In the genomic region with DNA sequence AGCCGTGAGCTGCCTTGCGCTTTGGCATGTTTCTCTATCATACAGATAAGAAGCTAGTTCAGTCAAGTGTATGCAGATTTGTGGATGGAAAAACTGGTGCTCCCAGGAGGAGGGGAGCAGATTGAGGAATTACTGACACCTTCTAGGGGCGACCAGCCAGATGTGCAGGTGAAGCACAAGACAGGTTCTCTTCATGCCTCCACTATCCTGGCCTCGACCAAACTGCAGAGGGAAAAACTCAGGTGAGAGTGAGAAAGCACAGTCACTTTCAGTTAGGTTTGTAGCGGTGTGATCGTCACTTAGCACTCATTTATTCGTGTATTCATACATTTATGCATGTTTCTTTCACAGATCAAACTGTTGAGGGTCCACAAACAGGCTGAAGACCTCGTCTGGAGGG, we compare ENCODE assay signal across 8 cellular contexts. TPM values are rescaled to one million over a fixed set of nuclear protein-coding genes. Genes with fewer than 3 reads are reported as not detected.
DNase-seq lines count a peak whose midpoint lies in the region; ATAC-seq, FAIRE-seq and TF ChIP-seq lines count a peak whose summit lies in the region.

No MANE protein-coding gene starts in this region.

- H3K27ac ChIP-seq in GM12878 (ENCODE audit: control insufficient read depth, insufficient read depth) (peak overlapping the region; percentile 88), lower lobe of right lung (peak overlapping the region; percentile 99), upper lobe of left lung (peak overlapping the region; percentile 95 to 100 (median 98))

- H3K4me3 ChIP-seq in GM12878 (peak overlapping the region; percentile 83), lower lobe of right lung (peak overlapping the region; percentile 100), upper lobe of left lung (peak overlapping the region; percentile 43 to 100 (median 92))

- 26% methylated on average over 8 of the region's 8 CpGs for WGBS in GM12878 (ENCODE audit: insufficient coverage, insufficient replicate concordance, low lambda C conversion rate, missing lambda C conversion rate)
- 32 to 34% methylated on average over 8 of the region's 8 CpGs for WGBS in upper lobe of left lung, 2 donors

- H3K4me1 Mint-ChIP-seq in activated naive CD4-positive, alpha-beta T cell treated with anti-CD3 and anti-CD28 coated beads, Interleukin-2, amount 10 ng/mL, durations not matched to agents 7 days and 5 days, result peaks cover 60% of the 10 kb centered on the region

- peaks cover 45% of the 10 kb centered on the region for H3K79me2 ChIP-seq in GM12878 (ENCODE audit: control insufficient read depth, insufficient read depth, low read length)

- H3K27me3 ChIP-seq in GM12878 (replicated peaks in 1 of 2; ENCODE audit: control insufficient read depth in 2 of 2, insufficient read depth in 2 of 2, low read length in 1 of 2), result no peaks in the 10 kb centered on the region
- no peaks in the 10 kb centered on the region for H3K27me3 ChIP-seq in lower lobe of right lung (ENCODE audit: low read depth)
- H3K27me3 ChIP-seq in upper lobe of left lung, result no peaks in the 10 kb centered on the region

- no peak for ATAC-seq in GM12878
- no peak for ATAC-seq in lower lobe of right lung
- ATAC-seq in upper lobe of left lung (ENCODE audit: low FRiP score in 2 of 2), result no peak
- no peak for ATAC-seq in GM18511 (IDR thresholded peaks at IDR 0.05; ENCODE audit: unreplicated experiment)
- ATAC-seq in sciatic nerve, result no peak

- peaks cover 15% of the 10 kb centered on the region for H3K4me1 ChIP-seq in GM12878 (ENCODE audit: control insufficient read depth, insufficient read depth, low read length)
- H3K4me1 ChIP-seq in lower lobe of right lung, result peaks cover 45% of the 10 kb centered on the region
- H3K4me1 ChIP-seq in upper lobe of left lung, result peaks cover 35 to 57% (median 36%) of the 10 kb centered on the region in 4 donors

- in situ Hi-C loops in GM12878 (cut with MboI), result no loop called here

- H3K9me3 ChIP-seq in GM12878 (replicated peaks; ENCODE audit: control insufficient read depth, insufficient read depth, low read length), result no peaks in the 10 kb centered on the region
- no peaks in the 10 kb centered on the region for H3K9me3 ChIP-seq in lower lobe of right lung
- H3K9me3 ChIP-seq in upper lobe of left lung, result no peaks in the 10 kb centered on the region

- H3K36me3 Mint-ChIP-seq in activated naive CD4-positive, alpha-beta T cell treated with anti-CD3 and anti-CD28 coated beads, Interleukin-2, amount 10 ng/mL, durations not matched to agents 7 days and 5 days, result peaks cover 36% of the 10 kb centered on the region

- no peaks in the 10 kb centered on the region for H3K27me3 Mint-ChIP-seq in activated naive CD4-positive, alpha-beta T cell treated with anti-CD3 and anti-CD28 coated beads, Interleukin-2, amount 10 ng/mL, durations not matched to agents 7 days and 5 days

- POLR2A ChIA-PET in GM12878 (lab: Charles Lee), result interaction anchor here (0.8 to 2.1 kb wide), 7 partner anchors 20 to 158 kb away, joined by 3 to 16 read pairs (median 4); a partner anchor contains a TSS

- no peak for DNase-seq in activated naive CD4-positive, alpha-beta T cell treated with anti-CD3 and anti-CD28 coated beads, Interleukin-2, amount 10 ng/mL, durations not matched to agents 7 days and 5 days
- no peak for DNase-seq in activated naive CD4-positive, alpha-beta T cell treated with anti-CD3 and anti-CD28 coated beads, Interleukin-2, amount 50 U/mL, for 16 hours
- DNase-seq in GM12878 (ENCODE audit: low read depth, low spot score), result no peak
- no peak for DNase-seq in lower lobe of right lung
- no peak for DNase-seq in upper lobe of left lung
- DNase-seq in NCI-H510A (lab: John Stamatoyannopoulos, UW), result no peak
- DNase-seq in sciatic nerve (ENCODE audit: low spot score), result no peak

- H3K36me3 ChIP-seq in GM12878 (ENCODE audit: control insufficient read depth in 2 of 2, insufficient read depth in 2 of 2, low read length in 1 of 2), result no peaks in the 10 kb centered on the region; a peak in 1 of 4 replicates
- peaks cover 16% of the 10 kb centered on the region for H3K36me3 ChIP-seq in lower lobe of right lung
- peaks cover 0 to 4% (median 0%) of the 10 kb centered on the region in 4 donors for H3K36me3 ChIP-seq in upper lobe of left lung

- SMC1A ChIA-PET in GM12878 (lab: Charles Lee; ENCODE audit: uncharacterized antibody, unreplicated experiment), result interaction anchor here (0.8 to 1.8 kb wide), 4 partner anchors 14 to 37 kb away, joined by 3 to 6 read pairs (median 4); no protein-coding TSS in a partner anchor

- intact Hi-C loops in GM12878 (cut with micrococcal nuclease; ENCODE audit: unreplicated experiment) (no loop called here), lower lobe of right lung (cut with DNase I) (no loop called here), sciatic nerve (cut with DNase I) (no loop called here)

- H3K4me2 ChIP-seq in GM12878 (ENCODE audit: control insufficient read depth, insufficient read depth), result peak overlapping the region; percentile 61

- TSS peak; percentile 92 for BruUV-seq in GM12878 (replicated peaks; lab: Mats Ljungman, UMichigan)

- H4K20me1 ChIP-seq in GM12878 (ENCODE audit: control insufficient read depth, insufficient read depth), result peaks cover 9% of the 10 kb centered on the region

- no peak for TF ChIP-seq EP300 in GM12878 (IDR thresholded peaks at IDR 0.05; ENCODE audit: borderline replicate concordance in 1 of 2, control insufficient read depth in 1 of 2, low read depth in 2 of 2, low read length in 2 of 2)
- no peak for TF ChIP-seq EP300 in upper lobe of left lung (IDR thresholded peaks at IDR 0.05)

- CTCF ChIA-PET in activated naive CD4-positive, alpha-beta T cell treated with anti-CD3 and anti-CD28 coated beads, Interleukin-2, amount 10 ng/mL, durations not matched to agents 7 days and 5 days (lab: Charles Lee), result no interaction called here
- CTCF ChIA-PET in GM12878 (lab: Yijun Ruan, JAX), result interaction anchor here (1.1 kb wide), 1 partner anchor 25 kb away, joined by 5 read pairs; no protein-coding TSS in a partner anchor

- RAD21 ChIA-PET in GM12878 (lab: Charles Lee; ENCODE audit: unreplicated experiment), result interaction anchor here (1.0 to 2.1 kb wide), 2 partner anchors 24 to 53 kb away, joined by 3 to 6 read pairs; no protein-coding TSS in a partner anchor

- no peak for TF ChIP-seq CTCF in GM12878 (IDR thresholded peaks at IDR 0.05 in 2 of 3, conservative IDR thresholded peaks at IDR 0.05 in 1 of 3; ENCODE audit: control insufficient read depth in 2 of 3, extremely low read depth in 1 of 3, insufficient read depth in 1 of 3, low read depth in 3 of 3, low read length in 3 of 3)
- no peak for TF ChIP-seq CTCF in lower lobe of right lung (IDR thresholded peaks at IDR 0.05)
- TF ChIP-seq CTCF in upper lobe of left lung (IDR thresholded peaks at IDR 0.05), result no peak

- H3K9me3 Mint-ChIP-seq in activated naive CD4-positive, alpha-beta T cell treated with anti-CD3 and anti-CD28 coated beads, Interleukin-2, amount 10 ng/mL, durations not matched to agents 7 days and 5 days, result no peaks in the 10 kb centered on the region

- TF ChIP-seq POLR2A in GM12878 (IDR thresholded peaks at IDR 0.05; ENCODE audit: low read depth, low read length), result no peak
- TF ChIP-seq POLR2A in upper lobe of left lung (IDR thresholded peaks at IDR 0.05), result no peak

- peak overlapping the region; percentile 82 for H3K9ac ChIP-seq in GM12878 (ENCODE audit: control insufficient read depth, insufficient read depth, low read length)

- peak overlapping the region; percentile 88 for H3K27ac Mint-ChIP-seq in activated naive CD4-positive, alpha-beta T cell treated with anti-CD3 and anti-CD28 coated beads, Interleukin-2, amount 10 ng/mL, durations not matched to agents 7 days and 5 days

- FAIRE-seq in GM12878 (lab: Jason Lieb, UNC), result no peak

- H3K4me3 Mint-ChIP-seq in activated naive CD4-positive, alpha-beta T cell treated with anti-CD3 and anti-CD28 coated beads, Interleukin-2, amount 10 ng/mL, durations not matched to agents 7 days and 5 days, result peak overlapping the region; percentile 75

- TF ChIP-seq RAD21 in GM12878 (IDR thresholded peaks at IDR 0.05; ENCODE audit: insufficient read depth, low read depth, low read length), result no peak

- H2AFZ ChIP-seq in GM12878 (ENCODE audit: control insufficient read depth, low read depth, low read length), result peak overlapping the region; percentile 88

RNA-seq across cellular contexts. Expression of a gene that starts 0.6 kb away (rescaled TPM):
- 252 and 284 TPM in 2 replicates for total RNA-seq in GM12878 (2013; cell fraction: nucleolus; rRNA removed)
- total RNA-seq in GM12878 (2014; rRNA removed) (113 and 117 TPM in 2 replicates), GM12878 (2014; rRNA removed; fragmentation: Illumina TruSeq; extraction: Trizol) (62.0 and 65.6 TPM in 2 replicates), GM12878 (2021) (108 and 110 TPM in 2 replicates), lower lobe of right lung (109 TPM), upper lobe of left lung (100 to 1,000 TPM in 5 of 6 donors, 10 to 100 TPM in 1; 81.8 to 169 (median 130) TPM), sciatic nerve (85.1 TPM)
- 79.6 TPM for polyA plus RNA-seq in GM12878 (2011; ENCODE audit: low read depth)
- polyA plus RNA-seq in GM12878 (2011; rRNA removed) (32.2 and 58.3 TPM in 2 replicates), GM12878 (2014; fragmentation: Illumina TruSeq; extraction: Trizol) (30.2 and 78.1 TPM in 2 replicates), GM12878 (2014; fragmentation: Nextera tagmentation; extraction: Ambion mirVana) (10 to 100 TPM in 1 of 2 experiments, 1 to 10 TPM in 1; 4.1 to 18.5 TPM), GM12878 (2014; rRNA removed) (90.4 and 108 TPM in 2 replicates), GM12878 (2016; fragmentation: Nextera tagmentation; extraction: Ambion mirVana) (100 to 1,000 TPM; 161 to 179 TPM)
- polyA plus RNA-seq in GM12878 (2011; cell fraction: cytosol; rRNA removed), result 82.9 and 87.8 TPM in 2 replicates
- 136 and 153 TPM in 2 replicates for polyA plus RNA-seq in GM12878 (2011; cell fraction: nucleus; rRNA removed)
- 72.6 and 74.6 TPM in 2 replicates for polyA plus RNA-seq in GM12878 (2012)
- 61.2 and 89.4 TPM in 2 replicates for polyA minus RNA-seq in GM12878 (2011; rRNA and poly(A)+ RNA removed)
- 23.8 and 26.2 TPM in 2 replicates for polyA minus RNA-seq in GM12878 (2011; cell fraction: cytosol; rRNA and poly(A)+ RNA removed)
- 35.8 and 70.2 TPM in 2 replicates for polyA minus RNA-seq in GM12878 (2011; cell fraction: nucleus; rRNA and poly(A)+ RNA removed)

RNA-seq across cellular contexts. Expression of a gene that starts 21.5 kb away (rescaled TPM):
- 2.5 and 3.7 TPM in 2 replicates for total RNA-seq in GM12878 (2013; cell fraction: nucleolus; rRNA removed)
- total RNA-seq in GM12878 (2014; rRNA removed), result not detected in 2 replicates
- total RNA-seq in GM12878 (2014; rRNA removed; fragmentation: Illumina TruSeq; extraction: Trizol), result not detected in 2 replicates
- 0.24 TPM in 1 of 2 replicates, not detected in the other for total RNA-seq in GM12878 (2021)
- not detected for polyA plus RNA-seq in GM12878 (2011; ENCODE audit: low read depth)
- not detected in 2 replicates for polyA plus RNA-seq in GM12878 (2011; rRNA removed)
- polyA plus RNA-seq in GM12878 (2011; cell fraction: cytosol; rRNA removed), result not detected in 2 replicates
- 0.87 and 1.2 TPM in 2 replicates for polyA plus RNA-seq in GM12878 (2011; cell fraction: nucleus; rRNA removed)
- polyA plus RNA-seq in GM12878 (2012), result 0.18 TPM in 1 of 2 replicates, not detected in the other
- polyA plus RNA-seq in GM12878 (2014; fragmentation: Illumina TruSeq; extraction: Trizol), result not detected in 2 replicates
- polyA plus RNA-seq in GM12878 (2014; fragmentation: Nextera tagmentation; extraction: Ambion mirVana), result not detected
- polyA plus RNA-seq in GM12878 (2014; rRNA removed), result 0.13 TPM in 1 of 2 replicates, not detected in the other
- not detected for polyA plus RNA-seq in GM12878 (2016; fragmentation: Nextera tagmentation; extraction: Ambion mirVana)
- polyA minus RNA-seq in GM12878 (2011; rRNA and poly(A)+ RNA removed), result not detected in 2 replicates
- polyA minus RNA-seq in GM12878 (2011; cell fraction: cytosol; rRNA and poly(A)+ RNA removed), result not detected in 2 replicates
- 0.57 and 0.97 TPM in 2 replicates for polyA minus RNA-seq in GM12878 (2011; cell fraction: nucleus; rRNA and poly(A)+ RNA removed)
- total RNA-seq in lower lobe of right lung, result 0.44 TPM
- total RNA-seq in upper lobe of left lung, result under 1 TPM in 4 of 6 donors, not detected in 2; 0.26 to 0.91 (median 0.75) TPM
- 0.85 TPM for total RNA-seq in sciatic nerve

RNA-seq across cellular contexts. Expression of a gene that starts 38.4 kb away (rescaled TPM):
- 108 and 133 TPM in 2 replicates for total RNA-seq in GM12878 (2013; cell fraction: nucleolus; rRNA removed)
- total RNA-seq in GM12878 (2014; rRNA removed), result 23.3 and 24.8 TPM in 2 replicates
- total RNA-seq in GM12878 (2014; rRNA removed; fragmentation: Illumina TruSeq; extraction: Trizol), result 13.5 and 14.1 TPM in 2 replicates
- total RNA-seq in GM12878 (2021), result 33.8 and 37.8 TPM in 2 replicates
- 9.0 TPM for polyA plus RNA-seq in GM12878 (2011; ENCODE audit: low read depth)
- 11.0 and 15.9 TPM in 2 replicates for polyA plus RNA-seq in GM12878 (2011; rRNA removed)
- polyA plus RNA-seq in GM12878 (2011; cell fraction: cytosol; rRNA removed), result 17.6 and 26.6 TPM in 2 replicates
- 86.2 and 99.8 TPM in 2 replicates for polyA plus RNA-seq in GM12878 (2011; cell fraction: nucleus; rRNA removed)
- 16.6 and 18.6 TPM in 2 replicates for polyA plus RNA-seq in GM12878 (2012)
- 8.0 and 16.1 TPM in 2 replicates for polyA plus RNA-seq in GM12878 (2014; fragmentation: Illumina TruSeq; extraction: Trizol)
- 1 to 10 TPM; 3.1 to 4.6 TPM for polyA plus RNA-seq in GM12878 (2014; fragmentation: Nextera tagmentation; extraction: Ambion mirVana)
- polyA plus RNA-seq in GM12878 (2014; rRNA removed), result 39.4 and 41.5 TPM in 2 replicates
- polyA plus RNA-seq in GM12878 (2016; fragmentation: Nextera tagmentation; extraction: Ambion mirVana), result 10 to 100 TPM; 22.0 to 23.2 TPM
- polyA minus RNA-seq in GM12878 (2011; rRNA and poly(A)+ RNA removed), result 19.2 and 33.0 TPM in 2 replicates
- 12.7 and 16.4 TPM in 2 replicates for polyA minus RNA-seq in GM12878 (2011; cell fraction: cytosol; rRNA and poly(A)+ RNA removed)
- 41.2 and 67.5 TPM in 2 replicates for polyA minus RNA-seq in GM12878 (2011; cell fraction: nucleus; rRNA and poly(A)+ RNA removed)
- 24.2 TPM for total RNA-seq in lower lobe of right lung
- 100 to 1,000 TPM in 1 of 6 donors, 10 to 100 TPM in 5; 17.3 to 178 (median 37.1) TPM for total RNA-seq in upper lobe of left lung
- 25.6 TPM for total RNA-seq in sciatic nerve

RNA-seq across cellular contexts. Expression of a gene that starts 46.2 kb away (rescaled TPM):
- total RNA-seq in GM12878 (2013; cell fraction: nucleolus; rRNA removed), result 0.32 TPM in 1 of 2 replicates, not detected in the other
- total RNA-seq in GM12878 (2014; rRNA removed) (0.11 TPM in 1 of 2 replicates, not detected in the other), GM12878 (2014; rRNA removed; fragmentation: Illumina TruSeq; extraction: Trizol) (0.04 TPM in 1 of 2 replicates, not detected in the other), GM12878 (2021) (not detected in 2 replicates), lower lobe of right lung (not detected), upper lobe of left lung (not detected), sciatic nerve (not detected)
- 0.09 TPM for polyA plus RNA-seq in GM12878 (2011; ENCODE audit: low read depth)
- polyA plus RNA-seq in GM12878 (2011; rRNA removed) (0.05 TPM in 1 of 2 replicates, not detected in the other), GM12878 (2014; fragmentation: Illumina TruSeq; extraction: Trizol) (not detected in 2 replicates), GM12878 (2014; fragmentation: Nextera tagmentation; extraction: Ambion mirVana) (under 1 TPM; 0.05 to 0.07 TPM), GM12878 (2014; rRNA removed) (not detected in 2 replicates), GM12878 (2016; fragmentation: Nextera tagmentation; extraction: Ambion mirVana) (1 to 10 TPM; 1.1 to 1.3 TPM)
- polyA plus RNA-seq in GM12878 (2011; cell fraction: cytosol; rRNA removed), result not detected in 2 replicates
- polyA plus RNA-seq in GM12878 (2011; cell fraction: nucleus; rRNA removed), result not detected in 2 replicates
- polyA plus RNA-seq in GM12878 (2012), result 0.18 and 0.37 TPM in 2 replicates
- polyA minus RNA-seq in GM12878 (2011; rRNA and poly(A)+ RNA removed), result not detected in 2 replicates
- not detected in 2 replicates for polyA minus RNA-seq in GM12878 (2011; cell fraction: cytosol; rRNA and poly(A)+ RNA removed)
- polyA minus RNA-seq in GM12878 (2011; cell fraction: nucleus; rRNA and poly(A)+ RNA removed), result not detected in 2 replicates
